Comparison of ENCODE assay signal across 9 cellular contexts in the genomic region with DNA sequence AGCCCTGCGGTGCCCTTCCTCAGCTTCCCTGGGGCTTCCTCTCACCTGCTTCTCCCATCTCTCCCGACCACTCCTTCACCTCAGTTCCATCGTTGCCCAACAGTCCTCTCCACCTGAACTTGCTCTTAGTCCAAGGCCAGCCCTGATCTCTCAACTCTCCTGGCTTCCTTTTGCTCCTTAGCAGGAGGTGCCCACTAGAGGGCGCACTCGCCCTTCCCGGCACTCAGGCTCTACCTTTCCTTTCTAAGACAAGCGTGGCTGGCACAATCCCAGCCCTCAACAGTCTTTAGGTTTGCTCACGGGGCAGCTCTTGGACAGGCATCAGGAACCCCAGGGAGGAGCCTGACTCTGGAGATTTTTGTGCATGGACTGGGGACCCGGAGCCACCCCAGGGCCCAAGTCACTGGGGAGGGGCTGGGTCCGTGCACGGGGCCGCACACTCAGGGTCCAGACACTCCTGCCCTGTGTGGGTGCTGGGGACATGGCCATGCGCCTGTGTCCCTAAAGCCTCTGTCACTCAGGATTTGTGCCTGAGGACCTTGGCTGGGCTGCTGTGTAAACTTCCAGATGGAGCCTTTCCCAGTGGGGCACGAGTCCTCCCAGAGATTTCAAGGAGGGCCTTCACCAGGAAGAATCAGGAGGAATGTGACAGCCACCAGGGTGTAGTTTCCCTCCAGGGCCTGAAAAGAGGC. TPM values are rescaled to one million over a fixed set of nuclear protein-coding genes. Genes with fewer than 3 reads are reported as not detected.
DNase-seq lines count a peak whose midpoint lies in the region; ATAC-seq and TF ChIP-seq lines count a peak whose summit lies in the region.
"Had no signal": no experiment of that assay in that cellular context is flagged by ENCODE, and none has a peak within 500 bp of the region (broad histone marks: within the 10 kb centered on the region; RNA-seq: fewer than 3 reads in every experiment).

No MANE protein-coding gene starts in this region.

- TF ChIP-seq POLR2A in tibial nerve (IDR thresholded peaks at IDR 0.05) = no peak

- no peaks in the 10 kb centered on the region for H3K4me1 Mint-ChIP-seq in endothelial cell (ENCODE audit: unreplicated experiment)
- peaks cover 0 to 7% (median 0%) of the 10 kb centered on the region in 7 donors for H3K4me1 Mint-ChIP-seq in naive thymus-derived CD4-positive, alpha-beta T cell

- H3K4me3 Mint-ChIP-seq in endothelial cell (ENCODE audit: unreplicated experiment) = no peak overlapping the region
- H3K4me3 Mint-ChIP-seq in naive thymus-derived CD4-positive, alpha-beta T cell = no peak overlapping the region
- H3K4me3 Mint-ChIP-seq: memory B cell had no signal

- TF ChIP-seq EP300 in tibial nerve (IDR thresholded peaks at IDR 0.05) = no peak

- H3K9me3 ChIP-seq in naive thymus-derived CD4-positive, alpha-beta T cell (ENCODE audit: control insufficient read depth in 2 of 3, low read length in 3 of 3) = no peaks in the 10 kb centered on the region
- H3K9me3 ChIP-seq in tibial nerve = no peaks in the 10 kb centered on the region

- peak; percentile 73 for DNase-seq in 8988T
- peak; percentile 84 for DNase-seq in GM10266 (ENCODE audit: extremely low spot score)
- DNase-seq in NCI-H2171 treated with DMSO at 0.1 percent for 48 hours (lab: John Stamatoyannopoulos, UW) = peak; percentile 27
- DNase-seq in activated CD4-positive, alpha-beta T cell treated with anti-CD3 and anti-CD28 coated beads for 48 hours = peak; percentile 83
- peak; percentile 83 for DNase-seq in endothelial cell (ENCODE audit: low spot score)
- peak in 5 of 9 donors; percentile 1 to 68 (median 4) for DNase-seq in naive thymus-derived CD4-positive, alpha-beta T cell
- no peak for DNase-seq in tibial nerve (ENCODE audit: low spot score in 2 of 2)

- H3K4me3 ChIP-seq in naive thymus-derived CD4-positive, alpha-beta T cell (ENCODE audit: low read length) = no peak overlapping the region
- no peak overlapping the region for H3K4me3 ChIP-seq in tibial nerve

- TF ChIP-seq CTCF in GM10266 (IDR thresholded peaks at IDR 0.05; ENCODE audit: control insufficient read depth, insufficient read depth, low read depth, missing control alignments) (peak; percentile 87), endothelial cell (IDR thresholded peaks at IDR 0.05; ENCODE audit: unreplicated experiment) (peak; percentile 88), tibial nerve (IDR thresholded peaks at IDR 0.05) (peak in 2 of 5 experiments; percentile 16 to 27)

- H3K4me1 ChIP-seq in naive thymus-derived CD4-positive, alpha-beta T cell (ENCODE audit: control insufficient read depth in 2 of 2, insufficient read depth in 2 of 2, low read length in 2 of 2) = no peaks in the 10 kb centered on the region
- no peaks in the 10 kb centered on the region for H3K4me1 ChIP-seq in tibial nerve

- H3K27me3 ChIP-seq in naive thymus-derived CD4-positive, alpha-beta T cell (ENCODE audit: control insufficient read depth in 2 of 2, insufficient read depth in 2 of 2, low read length in 2 of 2) = no peaks in the 10 kb centered on the region
- H3K27me3 ChIP-seq in tibial nerve = no peaks in the 10 kb centered on the region

- H3K36me3 Mint-ChIP-seq in endothelial cell (ENCODE audit: low read depth, unreplicated experiment) = no peaks in the 10 kb centered on the region
- H3K36me3 Mint-ChIP-seq in naive thymus-derived CD4-positive, alpha-beta T cell = no peaks in the 10 kb centered on the region
- H3K36me3 Mint-ChIP-seq: memory B cell had no signal

- no peak overlapping the region for H3K27ac Mint-ChIP-seq in endothelial cell (ENCODE audit: unreplicated experiment)
- no peak overlapping the region for H3K27ac Mint-ChIP-seq in naive thymus-derived CD4-positive, alpha-beta T cell
- H3K27ac Mint-ChIP-seq: memory B cell had no signal

- WGBS in tibial nerve, 2 donors = 14 to 41% methylated on average over 9 to 13 of the region's 14 CpGs

- CTCF ChIA-PET in naive thymus-derived CD4-positive, alpha-beta T cell (lab: Charles Lee) = interaction anchor here (0.7 kb wide), 1 partner anchor 159 kb away, joined by 3 read pairs; no protein-coding TSS in a partner anchor

- H3K27me3 Mint-ChIP-seq in endothelial cell (ENCODE audit: unreplicated experiment) = no peaks in the 10 kb centered on the region
- H3K27me3 Mint-ChIP-seq in naive thymus-derived CD4-positive, alpha-beta T cell = peaks cover 6 to 46% (median 41%) of the 10 kb centered on the region in 5 donors

- H3K36me3 ChIP-seq in naive thymus-derived CD4-positive, alpha-beta T cell (ENCODE audit: control insufficient read depth in 2 of 3, insufficient read depth in 3 of 3, low read length in 3 of 3) = no peaks in the 10 kb centered on the region
- H3K36me3 ChIP-seq in tibial nerve = no peaks in the 10 kb centered on the region

- no peaks in the 10 kb centered on the region for H3K9me3 Mint-ChIP-seq in endothelial cell (ENCODE audit: unreplicated experiment)
- H3K9me3 Mint-ChIP-seq in naive thymus-derived CD4-positive, alpha-beta T cell = peaks cover 0 to 14% (median 2%) of the 10 kb centered on the region in 11 donors

- peak; percentile 50 for ATAC-seq in naive thymus-derived CD4-positive, alpha-beta T cell
- ATAC-seq in GM18858 (IDR thresholded peaks at IDR 0.05; ENCODE audit: unreplicated experiment) = no peak

- POLR2A ChIA-PET in naive thymus-derived CD4-positive, alpha-beta T cell (lab: Charles Lee) = no interaction called here

- no peak overlapping the region for H3K27ac ChIP-seq in naive thymus-derived CD4-positive, alpha-beta T cell (ENCODE audit: low read depth, low read length)
- no peak overlapping the region for H3K27ac ChIP-seq in tibial nerve

- intact Hi-C loops in naive thymus-derived CD4-positive, alpha-beta T cell (cut with micrococcal nuclease) = no loop called here

RNA-seq across cellular contexts. Expression of a gene that starts 12.1 kb away (rescaled TPM):
- not detected for total RNA-seq in endothelial cell (ENCODE audit: unreplicated experiment)
- total RNA-seq in naive thymus-derived CD4-positive, alpha-beta T cell = under 1 TPM in 1 of 5 experiments, not detected in 4; 0.59 TPM
- polyA plus RNA-seq in naive thymus-derived CD4-positive, alpha-beta T cell = not detected
- not detected for total RNA-seq in tibial nerve

Comparison
In these comparisons a context has a peak if more than half of its experiments do, and no peak if none do; other contexts are left out.
1. DNase-seq: peak in 8988T (single experiment), GM10266 (single experiment), NCI-H2171 treated with DMSO at 0.1 percent for 48 hours (single experiment), activated CD4-positive, alpha-beta T cell treated with anti-CD3 and anti-CD28 coated beads for 48 hours (single experiment), endothelial cell (single experiment) and naive thymus-derived CD4-positive, alpha-beta T cell (5 of 9); none in tibial nerve (0 of 2).